26 cellular contexts compared by ENCODE assay signal in the genomic region with DNA sequence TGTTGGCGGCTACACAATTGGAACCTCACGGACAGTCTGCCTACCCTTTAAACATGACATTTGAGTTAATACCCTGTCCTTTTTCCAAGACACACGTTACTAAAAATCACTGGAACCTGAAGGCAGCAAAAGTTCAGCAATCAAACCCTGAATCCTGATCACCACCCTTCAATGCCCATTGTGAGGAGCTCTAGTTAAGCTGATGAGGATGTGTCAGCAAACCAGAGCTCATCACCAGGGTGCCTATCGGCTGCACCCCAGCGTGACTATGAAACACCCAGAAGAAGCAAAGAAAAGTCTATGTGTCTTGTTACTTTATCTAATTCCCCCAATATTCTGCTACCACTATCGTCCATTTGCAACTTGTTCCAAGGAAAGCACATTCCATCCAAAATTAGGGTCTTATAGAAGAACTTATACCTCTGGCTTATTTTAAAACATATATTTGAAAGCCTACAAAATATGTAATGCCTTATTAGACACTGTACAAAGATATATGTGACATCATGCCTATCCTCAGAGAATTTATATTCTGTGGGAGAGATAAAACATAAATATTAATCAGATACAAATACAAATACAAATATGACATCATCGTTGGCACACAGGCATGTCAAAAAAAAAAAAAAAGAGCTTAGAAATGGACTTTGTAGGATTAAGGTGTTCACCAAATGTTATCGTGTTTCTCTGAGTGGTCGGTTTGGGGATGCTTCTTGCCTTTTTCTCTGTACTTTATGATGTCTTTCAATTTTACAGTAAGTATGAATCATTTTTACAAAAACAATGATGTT.
"Had no signal": no experiment of that assay in that cellular context is flagged by ENCODE, and none has a peak within 500 bp of the region (broad histone marks: within the 10 kb centered on the region; RNA-seq: fewer than 3 reads in every experiment).

No MANE protein-coding gene starts in this region.

- H3K4me3 ChIP-seq: adrenal gland, ascending aorta, hepatocyte, left lung, lung, sigmoid colon, smooth muscle cell, stomach, suprapubic skin, transverse colon, uterus had no signal

- ATAC-seq: activated T-helper 17 cell treated with anti-CD3 and anti-CD28 coated beads, Interleukin-2, amount 50 U/mL, for 72 hours; foreskin keratinocyte; left lung; stimulated activated memory B cell treated with anti-CD40 and anti-IgM and Interleukin-4, amounts not matched to agents 10 μg/mL and 1 μg/mL and 100 μg/mL, for 72 hours; WTC11 had no signal

- H3K9me3 ChIP-seq: adrenal gland, ascending aorta, left lung, sigmoid colon, stomach, suprapubic skin, transverse colon, uterus had no signal

- H3K36me3 ChIP-seq: adrenal gland, ascending aorta, brain microvascular endothelial cell, left lung, sigmoid colon, stomach, suprapubic skin, transverse colon, uterus had no signal

- DNase-seq: activated CD4-positive, alpha-beta T cell treated with anti-CD3 and anti-CD28 coated beads, Interleukin-2, amount 50 U/mL, for 4 hours; activated CD8-positive, alpha-beta memory T cell treated with anti-CD3 and anti-CD28 coated beads for 24 hours; activated CD8-positive, alpha-beta memory T cell treated with anti-CD3 and anti-CD28 coated beads, Interleukin-2, amount 50 U/mL, for 4 hours; activated T-cell treated with anti-CD3 and anti-CD28 coated beads, Interleukin-2, amount 50 U/mL, for 24 hours; adrenal gland; brain microvascular endothelial cell; caudate nucleus; dermis blood vessel endothelial cell; effector CD8-positive, alpha-beta T cell; foreskin keratinocyte; kidney glomerular epithelial cell; left lung; naive B cell; sigmoid colon; stimulated activated CD4-positive, alpha-beta T cell treated with anti-CD3 and anti-CD28 coated beads, Interleukin-15, amount 100 ng/mL, for 24 hours; stomach; transverse colon; uterus had no signal

- H3K4me2 ChIP-seq: hepatocyte, smooth muscle cell had no signal

- H3K4me1 ChIP-seq: adrenal gland, ascending aorta, foreskin keratinocyte, left lung, sigmoid colon, suprapubic skin, transverse colon, uterus had no signal

- H3K27ac ChIP-seq: adrenal gland, ascending aorta, brain microvascular endothelial cell, foreskin keratinocyte, hepatocyte, left lung, sigmoid colon, stomach, suprapubic skin, transverse colon, uterus had no signal

- H3K27me3 ChIP-seq: adrenal gland, ascending aorta, brain microvascular endothelial cell, foreskin keratinocyte, hepatocyte, left lung, sigmoid colon, stomach, suprapubic skin, transverse colon, uterus had no signal

- H3K79me2 ChIP-seq: hepatocyte had no signal

- H2AFZ ChIP-seq: hepatocyte had no signal
